8 cellular contexts compared by ENCODE assay signal in the genomic region with DNA sequence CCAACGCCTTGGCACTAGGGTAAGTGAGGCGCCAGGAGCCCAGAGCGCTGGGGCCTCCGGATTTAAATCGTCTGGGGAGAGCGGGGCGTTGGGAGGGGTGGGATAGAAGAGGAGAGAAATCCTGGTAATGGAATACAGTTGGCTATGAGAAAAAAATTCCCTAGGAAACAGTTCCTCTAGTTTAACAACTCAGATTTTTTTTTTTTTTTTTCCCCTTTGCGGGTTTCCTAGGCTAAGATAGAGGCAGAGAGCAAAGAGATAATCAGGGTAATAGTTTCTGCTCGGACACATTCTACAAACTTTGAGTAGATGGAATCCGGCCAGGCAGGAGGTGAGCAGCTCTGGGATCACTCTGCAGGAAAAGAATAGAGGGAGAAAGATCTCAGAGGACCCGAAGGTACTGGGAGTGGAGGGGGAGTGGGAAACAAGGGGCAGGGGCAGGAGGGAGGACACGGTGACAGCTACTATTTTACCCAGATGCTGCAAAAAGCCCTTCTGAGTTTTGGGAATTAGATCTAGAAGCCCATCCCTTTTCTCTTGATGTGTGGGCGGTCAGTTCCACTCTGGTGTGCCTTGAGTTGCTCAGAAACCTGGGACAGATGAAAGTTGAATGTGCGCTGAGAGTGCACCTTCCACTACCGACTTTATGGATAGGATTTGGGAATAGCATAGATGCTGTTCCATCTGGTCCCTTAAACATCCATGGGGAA. TPM values are rescaled to one million over a fixed set of nuclear protein-coding genes. Genes with fewer than 3 reads are reported as not detected.
A peak's percentile ranks its signal among the peaks of the same experiment; 100 is the strongest.
DNase-seq lines count a peak whose midpoint lies in the region; ATAC-seq, FAIRE-seq and TF ChIP-seq lines count a peak whose summit lies in the region.

No MANE protein-coding gene starts in this region.

- peak overlapping the region; percentile 65 for H3K4me3 ChIP-seq in astrocyte (ENCODE audit: insufficient read depth, low read depth, low read length)
- peak overlapping the region; percentile 56 for H3K4me3 ChIP-seq in suprapubic skin

- H3K4me1 Mint-ChIP-seq in astrocyte (ENCODE audit: low read depth, unreplicated experiment), result peaks cover 5% of the 10 kb centered on the region

- peak; percentile 51 for DNase-seq in NCI-H82 treated with DMSO at 0.1 percent for 48 hours (lab: John Stamatoyannopoulos, UW; ENCODE audit: unreplicated experiment)
- no peak for DNase-seq in NCI-H82 (lab: John Stamatoyannopoulos, UW)
- DNase-seq in astrocyte (ENCODE audit: low read depth), result no peak
- peak; percentile 50 for DNase-seq in kidney glomerular epithelial cell (lab: John Stamatoyannopoulos, UW)
- no peak for DNase-seq in suprapubic skin (ENCODE audit: low spot score in 2 of 2)
- no peak for DNase-seq in head of caudate nucleus

- H3K9me3 ChIP-seq in astrocyte (ENCODE audit: insufficient read depth, low read depth, low read length), result no peaks in the 10 kb centered on the region
- H3K9me3 ChIP-seq in suprapubic skin, result no peaks in the 10 kb centered on the region

- TF ChIP-seq EP300 in suprapubic skin (IDR thresholded peaks at IDR 0.05), result no peak

- H3K27ac Mint-ChIP-seq in astrocyte (ENCODE audit: unreplicated experiment), result no peak overlapping the region

- TF ChIP-seq CTCF in astrocyte (IDR thresholded peaks at IDR 0.05; ENCODE audit: insufficient read depth, low read depth, low read length) (no peak), suprapubic skin (IDR thresholded peaks at IDR 0.05) (no peak)

- peak overlapping the region; percentile 70 for H2AFZ ChIP-seq in astrocyte (ENCODE audit: low read depth, low read length)

- no peak for FAIRE-seq in astrocyte (lab: Jason Lieb, UNC)

- H3K27me3 Mint-ChIP-seq in astrocyte (ENCODE audit: low read depth, unreplicated experiment), result peaks cover 10% of the 10 kb centered on the region

- peak overlapping the region; percentile 91 for H3K4me2 ChIP-seq in astrocyte (ENCODE audit: low read length)

- no peaks in the 10 kb centered on the region for H4K20me1 ChIP-seq in astrocyte (ENCODE audit: insufficient read depth, low read length)

- no peak for ATAC-seq in GM19463 (IDR thresholded peaks at IDR 0.05; ENCODE audit: unreplicated experiment)
- no peak for ATAC-seq in activated CD4-positive, CD25-positive, alpha-beta regulatory T cell treated with anti-CD3 and anti-CD28 coated beads, Interleukin-2, amount 50 U/mL, for 24 hours

- no peaks in the 10 kb centered on the region for H3K27me3 ChIP-seq in astrocyte (ENCODE audit: insufficient read depth, low read length)
- peaks cover 4% of the 10 kb centered on the region for H3K27me3 ChIP-seq in suprapubic skin

- H3K4me3 Mint-ChIP-seq in astrocyte (ENCODE audit: unreplicated experiment), result peak overlapping the region; percentile 78

- peak overlapping the region; percentile 90 for H3K27ac ChIP-seq in astrocyte (ENCODE audit: low read depth, low read length)
- H3K27ac ChIP-seq in suprapubic skin, result peak overlapping the region; percentile 78

- no peaks in the 10 kb centered on the region for H3K36me3 Mint-ChIP-seq in astrocyte (ENCODE audit: low read depth, unreplicated experiment)

- peaks cover 22% of the 10 kb centered on the region for H3K4me1 ChIP-seq in astrocyte (ENCODE audit: insufficient read depth, low read length)
- peaks cover 24% of the 10 kb centered on the region for H3K4me1 ChIP-seq in suprapubic skin

- H3K9ac ChIP-seq in astrocyte (ENCODE audit: low read length), result peak overlapping the region; percentile 92

- intact Hi-C loops in head of caudate nucleus (cut with DNase I), result no loop called here

- H3K9me3 Mint-ChIP-seq in astrocyte (ENCODE audit: unreplicated experiment), result no peaks in the 10 kb centered on the region

- 22% methylated on average over 15 of the region's 15 CpGs for WGBS in suprapubic skin

- no peak for TF ChIP-seq POLR2A in suprapubic skin (IDR thresholded peaks at IDR 0.05)

- no peaks in the 10 kb centered on the region for H3K36me3 ChIP-seq in astrocyte (ENCODE audit: insufficient read depth, low read length)
- no peaks in the 10 kb centered on the region for H3K36me3 ChIP-seq in suprapubic skin

- peaks cover 13% of the 10 kb centered on the region for H3K79me2 ChIP-seq in astrocyte (ENCODE audit: insufficient read depth, low read length)

RNA-seq across cellular contexts. Expression of gene GPRC5A, which starts 0.4 kb away (rescaled TPM):
- total RNA-seq in astrocyte, result 4.2 and 12.5 TPM in 2 replicates
- 10 to 100 TPM in 1 of 4 donors, 1 to 10 TPM in 3; 4.0 to 11.0 (median 7.2) TPM for total RNA-seq in suprapubic skin

Comparison
In these comparisons a context has a peak if more than half of its experiments do, and no peak if none do; other contexts are left out.
1. DNase-seq: peak in NCI-H82 treated with DMSO at 0.1 percent for 48 hours (single experiment) and kidney glomerular epithelial cell (single experiment); none in NCI-H82 (single experiment), astrocyte (single experiment), suprapubic skin (0 of 2) and head of caudate nucleus (0 of 42).